Comparison of ENCODE assay signal across 13 cellular contexts in genomic region chr20:4507288-4507719, GRCh38.
DNase-seq lines count a peak whose midpoint lies in the region; ATAC-seq and TF ChIP-seq lines count a peak whose summit lies in the region.
"Had no signal": no experiment of that assay in that cellular context is flagged by ENCODE, and none has a peak within 500 bp of the region (broad histone marks: within the 10 kb centered on the region; RNA-seq: fewer than 3 reads in every experiment).

No MANE protein-coding gene starts in this region.

- no peak overlapping the region for H3K27ac ChIP-seq in foreskin keratinocyte
- H3K27ac ChIP-seq: gastroesophageal sphincter had no signal

- H3K27me3 ChIP-seq in adipocyte (replicated peaks; ENCODE audit: control insufficient read depth, insufficient read depth, low read length) (no peaks in the 10 kb centered on the region), foreskin keratinocyte (no peaks in the 10 kb centered on the region)
- H3K27me3 ChIP-seq: gastroesophageal sphincter had no signal

- H3K4me1 Mint-ChIP-seq in activated CD4-positive, alpha-beta memory T cell treated with anti-CD3 and anti-CD28 coated beads, Interleukin-2, amount 10 ng/mL, durations not matched to agents 7 days and 5 days, result no peaks in the 10 kb centered on the region

- H3K9ac ChIP-seq in adipocyte (ENCODE audit: low read length), result no peak overlapping the region

- no peak overlapping the region for H3K4me3 ChIP-seq in HFF-Myc (replicated peaks; ENCODE audit: low read depth, low read length)
- H3K4me3 ChIP-seq in adipocyte (ENCODE audit: low read length), result peak overlapping the region; percentile 23
- H3K4me3 ChIP-seq: gastroesophageal sphincter had no signal

- H3K36me3 ChIP-seq in adipocyte (ENCODE audit: control insufficient read depth, insufficient read depth, low read length, severe bottlenecking), result no peaks in the 10 kb centered on the region
- H3K36me3 ChIP-seq: gastroesophageal sphincter had no signal

- H3K27me3 Mint-ChIP-seq in activated CD4-positive, alpha-beta memory T cell treated with anti-CD3 and anti-CD28 coated beads, Interleukin-2, amount 10 ng/mL, durations not matched to agents 7 days and 5 days, result peaks cover 19% of the 10 kb centered on the region

- peak; percentile 97 for DNase-seq in A172 (ENCODE audit: low spot score)
- peak; percentile 81 for DNase-seq in HFF-Myc (ENCODE audit: extremely low read depth, low read depth)
- peak; percentile 58 for DNase-seq in adipocyte (ENCODE audit: low read depth)
- DNase-seq in foreskin keratinocyte, result peak; percentile 89 to 95
- DNase-seq in activated CD4-positive, alpha-beta memory T cell treated with anti-CD3 and anti-CD28 coated beads, Interleukin-2, amount 10 ng/mL, durations not matched to agents 7 days and 5 days, result no peak
- DNase-seq in activated CD8-positive, alpha-beta memory T cell treated with anti-CD3 and anti-CD28 coated beads, Interleukin-2, amount 50 U/mL, for 48 hours, result no peak
- no peak for DNase-seq in stimulated activated naive CD4-positive, alpha-beta T cell (lab: John Stamatoyannopoulos, UW)
- DNase-seq: ACHN; GDM1; KG1; stimulated activated CD4-positive, alpha-beta T cell treated with anti-CD3 and anti-CD28 coated beads, Interleukin-4, amount 100 ng/mL, for 4 hours had no signal

- no peaks in the 10 kb centered on the region for H3K9me3 ChIP-seq in adipocyte (ENCODE audit: control insufficient read depth, low read length)

- H3K9me3 Mint-ChIP-seq in activated CD4-positive, alpha-beta memory T cell treated with anti-CD3 and anti-CD28 coated beads, Interleukin-2, amount 10 ng/mL, durations not matched to agents 7 days and 5 days, result no peaks in the 10 kb centered on the region

- CTCF ChIA-PET in activated CD4-positive, alpha-beta memory T cell treated with anti-CD3 and anti-CD28 coated beads, Interleukin-2, amount 10 ng/mL, durations not matched to agents 7 days and 5 days (lab: Charles Lee), result no interaction called here

- TF ChIP-seq CTCF in HFF-Myc (IDR thresholded peaks at IDR 0.05; ENCODE audit: low read depth, low read length, missing control alignments) (no peak), foreskin keratinocyte (conservative IDR thresholded peaks at IDR 0.05) (no peak)

- H3K27ac Mint-ChIP-seq in activated CD4-positive, alpha-beta memory T cell treated with anti-CD3 and anti-CD28 coated beads, Interleukin-2, amount 10 ng/mL, durations not matched to agents 7 days and 5 days, result no peak overlapping the region

- no peaks in the 10 kb centered on the region for H3K36me3 Mint-ChIP-seq in activated CD4-positive, alpha-beta memory T cell treated with anti-CD3 and anti-CD28 coated beads, Interleukin-2, amount 10 ng/mL, durations not matched to agents 7 days and 5 days (ENCODE audit: low read depth)

- POLR2A ChIA-PET in activated CD4-positive, alpha-beta memory T cell treated with anti-CD3 and anti-CD28 coated beads, Interleukin-2, amount 10 ng/mL, durations not matched to agents 7 days and 5 days (lab: Charles Lee), result no interaction called here

- peaks cover 12% of the 10 kb centered on the region for H3K4me1 ChIP-seq in adipocyte (ENCODE audit: control insufficient read depth, insufficient read depth, low read length)
- H3K4me1 ChIP-seq in foreskin keratinocyte, result peaks cover 34% of the 10 kb centered on the region
- H3K4me1 ChIP-seq: gastroesophageal sphincter had no signal

- peak; percentile 47 for ATAC-seq in foreskin keratinocyte
- no peak for ATAC-seq in GM21390 (IDR thresholded peaks at IDR 0.05; ENCODE audit: unreplicated experiment)
- ATAC-seq: gastroesophageal sphincter had no signal

- no peak overlapping the region for H3K4me3 Mint-ChIP-seq in activated CD4-positive, alpha-beta memory T cell treated with anti-CD3 and anti-CD28 coated beads, Interleukin-2, amount 10 ng/mL, durations not matched to agents 7 days and 5 days

Comparison
In these comparisons a context has a peak if more than half of its experiments do, and no peak if none do; other contexts are left out.
1. DNase-seq: peak in A172 (single experiment), HFF-Myc (single experiment), adipocyte (single experiment) and foreskin keratinocyte (2 of 2); none in activated CD4-positive, alpha-beta memory T cell treated with anti-CD3 and anti-CD28 coated beads, Interleukin-2, amount 10 ng/mL, durations not matched to agents 7 days and 5 days (single experiment), activated CD8-positive, alpha-beta memory T cell treated with anti-CD3 and anti-CD28 coated beads, Interleukin-2, amount 50 U/mL, for 48 hours (single experiment) and stimulated activated naive CD4-positive, alpha-beta T cell (0 of 6).